Comparison of ENCODE assay signal across 23 cellular contexts in the genomic region with DNA sequence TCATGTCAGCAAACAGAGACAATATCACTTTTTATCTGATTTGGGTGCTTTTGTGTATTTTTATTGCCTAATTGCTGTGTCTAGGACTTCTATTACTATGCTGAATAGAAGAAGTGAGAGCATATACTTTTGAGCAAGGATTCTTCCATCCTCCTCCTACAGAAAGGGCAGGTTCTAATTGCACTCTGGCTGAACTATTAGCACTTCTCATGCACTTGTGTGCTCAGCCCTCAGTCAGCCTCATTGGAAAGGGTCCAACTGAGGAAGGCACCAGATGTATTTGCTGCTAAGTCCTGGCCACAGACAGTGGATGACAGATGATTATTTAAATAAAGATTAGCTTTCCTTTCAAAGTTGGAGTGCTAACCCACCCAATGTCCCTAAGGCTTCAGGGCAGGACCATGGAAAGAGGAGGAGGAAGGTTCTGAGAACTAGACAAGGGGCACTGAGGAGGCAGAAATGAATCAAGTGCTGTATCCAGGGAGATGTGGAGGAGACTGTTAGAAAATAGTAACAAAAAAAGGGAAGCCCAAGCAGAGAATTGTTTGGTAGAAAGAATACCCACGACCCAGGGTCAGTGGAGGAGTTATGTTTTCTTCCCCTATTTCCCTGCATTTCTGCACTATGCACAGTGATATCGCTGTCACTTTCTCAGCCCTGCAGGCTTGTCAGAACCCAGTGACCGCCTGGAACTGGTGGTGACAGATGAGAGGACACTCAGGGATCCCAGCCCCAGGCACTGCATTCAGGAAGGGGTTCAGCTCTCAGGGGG. TPM values are rescaled to one million over a fixed set of nuclear protein-coding genes. Genes with fewer than 3 reads are reported as not detected.
"Had no signal": no experiment of that assay in that cellular context is flagged by ENCODE, and none has a peak within 500 bp of the region (broad histone marks: within the 10 kb centered on the region; RNA-seq: fewer than 3 reads in every experiment).

No MANE protein-coding gene starts in this region.

- H3K4me1 Mint-ChIP-seq: activated CD4-positive, alpha-beta T cell treated with anti-CD3 and anti-CD28 coated beads for 36 hours; memory B cell; WTC11 had no signal

- H3K4me3 Mint-ChIP-seq: activated CD4-positive, alpha-beta T cell treated with anti-CD3 and anti-CD28 coated beads for 36 hours; memory B cell; WTC11 had no signal

- DNase-seq: activated CD4-positive, alpha-beta T cell treated with anti-CD3 and anti-CD28 coated beads for 36 hours; activated CD4-positive, alpha-beta T cell treated with anti-CD3 and anti-CD28 coated beads, Interleukin-2, amount 50 U/mL, for 48 hours; activated gamma-delta T cell; adrenal gland; foreskin fibroblast; hypothalamus; islet precursor cell; occipital lobe; stimulated activated CD4-positive, alpha-beta T cell treated with anti-CD3 and anti-CD28 coated beads, Interleukin-2, amount 100 ng/mL, for 24 hours; stimulated activated naive CD8-positive, alpha-beta T cell treated with anti-CD3 and anti-CD28 coated beads, Interleukin-15, Interleukin-2, amounts not matched to agents 100 U/mL and 50 U/mL, for 24 hours; substantia nigra; tibial artery; uterus had no signal

- H3K27me3 Mint-ChIP-seq: progenitor cell of endocrine pancreas had no signal

- H3K27ac Mint-ChIP-seq: activated CD4-positive, alpha-beta T cell treated with anti-CD3 and anti-CD28 coated beads for 36 hours; activated naive CD4-positive, alpha-beta T cell treated with anti-CD3 and anti-CD28 coated beads, Interleukin-2, amount 50 U/mL, for 72 hours; memory B cell; progenitor cell of endocrine pancreas; WTC11 had no signal

- ATAC-seq: activated CD4-positive, alpha-beta T cell treated with anti-CD3 and anti-CD28 coated beads for 36 hours; activated naive CD4-positive, alpha-beta T cell treated with anti-CD3 and anti-CD28 coated beads, Interleukin-2, amount 50 U/mL, for 72 hours; stimulated activated naive CD8-positive, alpha-beta T cell treated with anti-CD3 and anti-CD28 coated beads, Interleukin-15, Interleukin-2, amounts not matched to agents 100 U/mL and 50 U/mL, for 24 hours; WTC11 had no signal

RNA-seq across cellular contexts. Expression of a gene that starts 8.0 kb away (rescaled TPM):
- total RNA-seq: activated CD4-positive, alpha-beta T cell treated with anti-CD3 and anti-CD28 coated beads for 36 hours; activated naive CD4-positive, alpha-beta T cell treated with anti-CD3 and anti-CD28 coated beads, Interleukin-2, amount 50 U/mL, for 72 hours; astrocyte; progenitor cell of endocrine pancreas; WTC11 had no signal

RNA-seq across cellular contexts. Expression of a gene that starts 40.5 kb away (rescaled TPM):
- total RNA-seq: activated CD4-positive, alpha-beta T cell treated with anti-CD3 and anti-CD28 coated beads for 36 hours; astrocyte; occipital lobe; progenitor cell of endocrine pancreas; WTC11 had no signal

RNA-seq across cellular contexts. Expression of a gene that starts 53.5 kb away (rescaled TPM):
- total RNA-seq: activated CD4-positive, alpha-beta T cell treated with anti-CD3 and anti-CD28 coated beads for 36 hours; activated naive CD4-positive, alpha-beta T cell treated with anti-CD3 and anti-CD28 coated beads, Interleukin-2, amount 50 U/mL, for 72 hours; adrenal gland; astrocyte; breast epithelium; cerebellum; mononuclear cell; occipital lobe; progenitor cell of endocrine pancreas; skeletal muscle tissue; T-helper 2 cell treated with Interferon-gamma antibody and Interleukin-4, amounts not matched to agents 100 ng/mL and 5 ng/mL, for 36 hours; uterus; WTC11 had no signal
